29 cellular contexts compared by ENCODE assay signal in the genomic region with DNA sequence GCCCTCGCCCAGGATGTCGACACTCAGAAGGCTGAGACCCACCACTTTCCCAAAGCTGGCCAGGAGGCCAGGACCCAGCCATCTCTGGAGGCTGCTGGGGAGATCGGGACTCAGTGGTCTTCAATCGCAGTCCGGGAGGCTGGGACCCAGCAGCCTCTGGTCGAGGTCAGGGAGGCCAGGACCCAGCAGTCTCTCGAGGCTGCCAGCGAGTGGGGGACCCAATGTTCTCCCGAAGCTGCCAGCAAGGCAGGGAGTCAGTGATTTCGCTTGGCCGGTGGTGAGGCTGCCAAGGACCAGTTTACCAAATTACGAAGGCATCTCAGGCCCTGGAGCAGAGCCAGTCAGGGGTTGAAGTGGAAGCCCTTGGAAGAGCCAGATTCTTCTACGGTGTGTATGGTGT.
"Had no signal": no experiment of that assay in that cellular context is flagged by ENCODE, and none has a peak within 500 bp of the region (broad histone marks: within the 10 kb centered on the region; RNA-seq: fewer than 3 reads in every experiment).

No MANE protein-coding gene starts in this region.

- H3K27ac ChIP-seq: neural progenitor cell, neutrophil, pancreas, psoas muscle, right lobe of liver, skin epidermis, spleen, suprapubic skin, testis, tibial artery, transverse colon, upper lobe of right lung, uterus had no signal

- H3K9me3 ChIP-seq: neutrophil, pancreas, psoas muscle, right lobe of liver, suprapubic skin, testis, transverse colon, upper lobe of right lung, uterus had no signal

- H3K4me3 ChIP-seq: neural progenitor cell, pancreas, psoas muscle, right lobe of liver, skin epidermis, smooth muscle cell, spleen, suprapubic skin, testis, tibial artery, transverse colon, upper lobe of right lung, uterus had no signal

- H3K36me3 ChIP-seq: neural progenitor cell, neutrophil, pancreas, right lobe of liver, spleen, suprapubic skin, tibial artery, transverse colon, upper lobe of right lung, uterus had no signal

- H2AFZ ChIP-seq: neural progenitor cell had no signal

- H3K4me3 Mint-ChIP-seq: naive thymus-derived CD4-positive, alpha-beta T cell; natural killer cell; nephron; neural progenitor cell; stimulated activated naive CD8-positive, alpha-beta T cell treated with anti-CD3 and anti-CD28 coated beads, Interleukin-15, amount 100 ng/mL, for 72 hours; type B pancreatic cell had no signal

- H3K36me3 Mint-ChIP-seq: naive thymus-derived CD4-positive, alpha-beta T cell; natural killer cell; neural progenitor cell; type B pancreatic cell had no signal

- FAIRE-seq: pancreas had no signal

- H3K27me3 Mint-ChIP-seq: progenitor cell of endocrine pancreas; stimulated activated naive CD8-positive, alpha-beta T cell treated with anti-CD3 and anti-CD28 coated beads, Interleukin-15, amount 100 ng/mL, for 72 hours; type B pancreatic cell had no signal

- H3K27me3 ChIP-seq: neural progenitor cell, neutrophil, pancreas, right lobe of liver, suprapubic skin, testis, tibial artery, transverse colon, upper lobe of right lung, uterus had no signal

- H3K9ac ChIP-seq: neural progenitor cell had no signal

- H3K4me1 ChIP-seq: pancreas, psoas muscle, right lobe of liver, spleen, suprapubic skin, testis, tibial artery, transverse colon, upper lobe of right lung, uterus had no signal

- H3K4me2 ChIP-seq: neural progenitor cell, smooth muscle cell had no signal

- H3K27ac Mint-ChIP-seq: naive thymus-derived CD4-positive, alpha-beta T cell; natural killer cell; nephron; neural progenitor cell; progenitor cell of endocrine pancreas; stimulated activated naive CD8-positive, alpha-beta T cell treated with anti-CD3 and anti-CD28 coated beads, Interleukin-15, amount 100 ng/mL, for 72 hours; type B pancreatic cell had no signal

- H3K9me3 Mint-ChIP-seq: neural progenitor cell had no signal

- DNase-seq: naive thymus-derived CD4-positive, alpha-beta T cell; natural killer cell; nucleus accumbens; psoas muscle; right cardiac atrium; right lobe of liver; spleen; stimulated activated CD4-positive, alpha-beta T cell treated with anti-CD3 and anti-CD28 coated beads, Interleukin-12 subunit alpha, Interleukin-12 subunit beta, amount 100 ng/mL, for 4 hours; stimulated activated CD4-positive, alpha-beta T cell treated with anti-CD3 and anti-CD28 coated beads, Interleukin-1b, Interleukin-23, amount 100 ng/mL, for 48 hours; stimulated activated CD4-positive, alpha-beta T cell treated with anti-CD3 and anti-CD28 coated beads, Interleukin-4, amount 100 ng/mL, for 1 hour; stimulated activated CD4-positive, alpha-beta T cell treated with anti-CD3 and anti-CD28 coated beads, Interleukin-4, amount 100 ng/mL, for 4 hours; stimulated activated CD8-positive, alpha-beta memory T cell treated with anti-CD3 and anti-CD28 coated beads, Interleukin-4, amount 100 ng/mL, for 48 hours; stimulated activated naive CD8-positive, alpha-beta T cell treated with anti-CD3 and anti-CD28 coated beads, Interleukin-15, amount 100 ng/mL, for 72 hours; stimulated activated naive CD8-positive, alpha-beta T cell treated with anti-CD3 and anti-CD28 coated beads, Interleukin-15, Interleukin-2, amounts not matched to agents 100 U/mL and 50 U/mL, for 24 hours; substantia nigra; testis; tibial artery; transverse colon; upper lobe of right lung; uterus had no signal

- H3K4me1 Mint-ChIP-seq: naive thymus-derived CD4-positive, alpha-beta T cell; natural killer cell; nephron; stimulated activated naive CD8-positive, alpha-beta T cell treated with anti-CD3 and anti-CD28 coated beads, Interleukin-15, amount 100 ng/mL, for 72 hours had no signal

- ATAC-seq: naive thymus-derived CD4-positive, alpha-beta T cell; natural killer cell; pancreas; psoas muscle; right cardiac atrium; right lobe of liver; stimulated activated naive CD8-positive, alpha-beta T cell treated with anti-CD3 and anti-CD28 coated beads, Interleukin-15, amount 100 ng/mL, for 72 hours; stimulated activated naive CD8-positive, alpha-beta T cell treated with anti-CD3 and anti-CD28 coated beads, Interleukin-15, Interleukin-2, amounts not matched to agents 100 U/mL and 50 U/mL, for 24 hours; upper lobe of right lung had no signal
